ENCODE assay signal across 8 cellular contexts in genomic region chr1:19798486-19799232, GRCh38. TPM values are rescaled to one million over a fixed set of nuclear protein-coding genes. Genes with fewer than 3 reads are reported as not detected.
DNase-seq lines count a peak whose midpoint lies in the region; ATAC-seq, FAIRE-seq and TF ChIP-seq lines count a peak whose summit lies in the region.

No MANE protein-coding gene starts in this region.

- H3K27me3 ChIP-seq in Caco-2 (replicated peaks; ENCODE audit: control insufficient read depth, insufficient read depth, low read length) (no peaks in the 10 kb centered on the region), RWPE2 (ENCODE audit: insufficient read depth, poor library complexity, severe bottlenecking) (no peaks in the 10 kb centered on the region), psoas muscle (ENCODE audit: insufficient read depth in 3 of 3, low read length in 2 of 3) (no peaks in the 10 kb centered on the region)

- TSS peak; percentile 43 for BruUV-seq in Caco-2 (replicated peaks; lab: Mats Ljungman, UMichigan)

- H3K4me3 ChIP-seq in Caco-2 (ENCODE audit: low read depth, low read length) (peak overlapping the region; percentile 62), RWPE2 (ENCODE audit: severe bottlenecking) (peak overlapping the region; percentile 66), fibroblast of pulmonary artery (replicated peaks; ENCODE audit: low read depth, low read length) (peak overlapping the region; percentile 59), psoas muscle (peak overlapping the region; percentile 88)

- no peak for FAIRE-seq in RCC 7860 (lab: Jason Lieb, UNC)

- POLR2A ChIA-PET in Caco-2 (lab: Charles Lee) = no interaction called here

- H3K4me1 ChIP-seq in Caco-2 = 0 out of 2 replicates have a peak, but pooled peaks cover 5% of the 10 kb centered on the region
- H3K4me1 ChIP-seq in RWPE2 (ENCODE audit: insufficient read depth, poor library complexity, severe bottlenecking) = no peaks in the 10 kb centered on the region
- peaks cover 7% of the 10 kb centered on the region for H3K4me1 ChIP-seq in psoas muscle

- H3K4me3 Mint-ChIP-seq in Caco-2 (ENCODE audit: unreplicated experiment) = peak overlapping the region; percentile 85

- DNase-seq in Caco-2 = no peak
- DNase-seq in RWPE2 (ENCODE audit: low spot score) = no peak
- DNase-seq in fibroblast of pulmonary artery (ENCODE audit: low read depth) = no peak
- no peak for DNase-seq in psoas muscle
- DNase-seq in cortex of kidney (lab: John Stamatoyannopoulos, UW) = no peak
- no peak for DNase-seq in NCI-H345 treated with DMSO at 0.1 percent for 48 hours (lab: John Stamatoyannopoulos, UW; ENCODE audit: unreplicated experiment)
- no peak for DNase-seq in RCC 7860 (ENCODE audit: low spot score)
- DNase-seq in NK-92 (lab: John Stamatoyannopoulos, UW; ENCODE audit: unreplicated experiment) = no peak

- H3K9me3 Mint-ChIP-seq in Caco-2 (ENCODE audit: unreplicated experiment) = no peaks in the 10 kb centered on the region

- no peak for ATAC-seq in RWPE2 (ENCODE audit: low read depth)
- ATAC-seq in psoas muscle = peak in 2 of 4 donors; percentile 13 to 24

- H3K36me3 ChIP-seq in Caco-2 (ENCODE audit: control insufficient read depth, insufficient read depth, low read length) (no peaks in the 10 kb centered on the region), RWPE2 (ENCODE audit: low read depth) (no peaks in the 10 kb centered on the region), psoas muscle (ENCODE audit: insufficient read depth in 1 of 2, low read depth in 1 of 2) (no peaks in the 10 kb centered on the region)

- no peaks in the 10 kb centered on the region for H3K9me3 ChIP-seq in Caco-2
- H3K9me3 ChIP-seq in RWPE2 (ENCODE audit: severe bottlenecking) = no peaks in the 10 kb centered on the region
- no peaks in the 10 kb centered on the region for H3K9me3 ChIP-seq in psoas muscle

- TF ChIP-seq CTCF in Caco-2 (IDR thresholded peaks at IDR 0.05; ENCODE audit: insufficient read depth in 1 of 2, low read depth in 1 of 2, low read length in 1 of 2, severe bottlenecking in 1 of 2, unreplicated experiment in 1 of 2) (no peak), RWPE2 (IDR thresholded peaks at IDR 0.05; ENCODE audit: poor library complexity, severe bottlenecking) (no peak), fibroblast of pulmonary artery (IDR thresholded peaks at IDR 0.05; ENCODE audit: low read length, missing control alignments) (no peak), psoas muscle (IDR thresholded peaks at IDR 0.05) (no peak)

- no peaks in the 10 kb centered on the region for H3K27me3 Mint-ChIP-seq in Caco-2 (ENCODE audit: insufficient read depth, unreplicated experiment)

- H3K36me3 Mint-ChIP-seq in Caco-2 (ENCODE audit: insufficient read depth, unreplicated experiment) = peaks cover 5% of the 10 kb centered on the region

- CTCF ChIA-PET in Caco-2 (lab: Charles Lee) = no interaction called here

- H3K4me1 Mint-ChIP-seq in Caco-2 (ENCODE audit: low read depth, unreplicated experiment) = peaks cover 6% of the 10 kb centered on the region

- 75 to 78% (median 77%) methylated on average over 6 of the region's 6 CpGs for WGBS in psoas muscle, 3 donors

- peak overlapping the region; percentile 77 for H3K27ac Mint-ChIP-seq in Caco-2 (ENCODE audit: unreplicated experiment)

- intact Hi-C loops in Caco-2 (cut with micrococcal nuclease; ENCODE audit: unreplicated experiment) (no loop called here), psoas muscle (cut with DNase I) (no loop called here)

- H3K27ac ChIP-seq in RWPE2 (ENCODE audit: poor library complexity, severe bottlenecking) (peak overlapping the region; percentile 44), psoas muscle (peak overlapping the region; percentile 66)

RNA-seq across cellular contexts. Expression of gene TMCO4, which starts 1.1 kb away (rescaled TPM):
- 12.1 and 15.1 TPM in 2 replicates for total RNA-seq in Caco-2 (2022)
- 1 to 10 TPM; 2.3 to 4.8 (median 3.4) TPM for total RNA-seq in psoas muscle
- polyA plus RNA-seq in psoas muscle = 1 to 10 TPM; 2.6 to 3.6 (median 3.2) TPM

RNA-seq across cellular contexts. Expression of gene RNF186, which starts 16.4 kb away (rescaled TPM):
- total RNA-seq in Caco-2 (2022) (not detected in 2 replicates), psoas muscle (not detected)
- under 1 TPM in 1 of 3 donors, not detected in 2; 0.08 TPM for polyA plus RNA-seq in psoas muscle
